ENCODE assay signal across 1 cellular context in the genomic region with DNA sequence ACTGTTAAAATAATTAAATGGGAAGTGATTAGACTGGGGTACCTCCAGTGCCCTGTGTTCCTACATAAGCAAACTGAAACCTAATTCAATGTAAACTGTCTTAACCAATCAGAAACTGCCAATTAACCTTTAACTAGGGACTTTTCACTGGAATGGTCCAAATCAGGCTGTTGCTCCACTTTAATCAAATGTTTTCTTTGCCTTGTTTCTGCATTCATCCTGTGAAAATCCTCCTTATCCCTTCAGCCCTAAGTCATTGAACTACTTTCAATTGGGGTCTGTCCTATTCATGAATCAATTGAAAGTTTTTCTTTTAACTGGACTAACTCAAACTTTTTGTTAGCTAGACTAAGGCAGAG.
TF ChIP-seq lines count a peak whose summit lies in the region.

No MANE protein-coding gene starts in this region.

TF ChIP-seq in GM23338, 12 proteins besides CTCF, POLR2A, EP300 and RAD21:
- no peak for TF ChIP-seq NANOG (IDR thresholded peaks at IDR 0.05; ENCODE audit: borderline replicate concordance)
- TF ChIP-seq, protein P1, sequence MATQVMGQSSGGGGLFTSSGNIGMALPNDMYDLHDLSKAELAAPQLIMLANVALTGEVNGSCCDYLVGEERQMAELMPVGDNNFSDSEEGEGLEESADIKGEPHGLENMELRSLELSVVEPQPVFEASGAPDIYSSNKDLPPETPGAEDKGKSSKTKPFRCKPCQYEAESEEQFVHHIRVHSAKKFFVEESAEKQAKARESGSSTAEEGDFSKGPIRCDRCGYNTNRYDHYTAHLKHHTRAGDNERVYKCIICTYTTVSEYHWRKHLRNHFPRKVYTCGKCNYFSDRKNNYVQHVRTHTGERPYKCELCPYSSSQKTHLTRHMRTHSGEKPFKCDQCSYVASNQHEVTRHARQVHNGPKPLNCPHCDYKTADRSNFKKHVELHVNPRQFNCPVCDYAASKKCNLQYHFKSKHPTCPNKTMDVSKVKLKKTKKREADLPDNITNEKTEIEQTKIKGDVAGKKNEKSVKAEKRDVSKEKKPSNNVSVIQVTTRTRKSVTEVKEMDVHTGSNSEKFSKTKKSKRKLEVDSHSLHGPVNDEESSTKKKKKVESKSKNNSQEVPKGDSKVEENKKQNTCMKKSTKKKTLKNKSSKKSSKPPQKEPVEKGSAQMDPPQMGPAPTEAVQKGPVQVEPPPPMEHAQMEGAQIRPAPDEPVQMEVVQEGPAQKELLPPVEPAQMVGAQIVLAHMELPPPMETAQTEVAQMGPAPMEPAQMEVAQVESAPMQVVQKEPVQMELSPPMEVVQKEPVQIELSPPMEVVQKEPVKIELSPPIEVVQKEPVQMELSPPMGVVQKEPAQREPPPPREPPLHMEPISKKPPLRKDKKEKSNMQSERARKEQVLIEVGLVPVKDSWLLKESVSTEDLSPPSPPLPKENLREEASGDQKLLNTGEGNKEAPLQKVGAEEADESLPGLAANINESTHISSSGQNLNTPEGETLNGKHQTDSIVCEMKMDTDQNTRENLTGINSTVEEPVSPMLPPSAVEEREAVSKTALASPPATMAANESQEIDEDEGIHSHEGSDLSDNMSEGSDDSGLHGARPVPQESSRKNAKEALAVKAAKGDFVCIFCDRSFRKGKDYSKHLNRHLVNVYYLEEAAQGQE (IDR thresholded peaks at IDR 0.05; ENCODE audit: unreplicated experiment) = no peak
- TF ChIP-seq CREB1 (CRISPR knock-in tag; IDR thresholded peaks at IDR 0.05; ENCODE audit: low read depth) = no peak
- TF ChIP-seq, protein P2, sequence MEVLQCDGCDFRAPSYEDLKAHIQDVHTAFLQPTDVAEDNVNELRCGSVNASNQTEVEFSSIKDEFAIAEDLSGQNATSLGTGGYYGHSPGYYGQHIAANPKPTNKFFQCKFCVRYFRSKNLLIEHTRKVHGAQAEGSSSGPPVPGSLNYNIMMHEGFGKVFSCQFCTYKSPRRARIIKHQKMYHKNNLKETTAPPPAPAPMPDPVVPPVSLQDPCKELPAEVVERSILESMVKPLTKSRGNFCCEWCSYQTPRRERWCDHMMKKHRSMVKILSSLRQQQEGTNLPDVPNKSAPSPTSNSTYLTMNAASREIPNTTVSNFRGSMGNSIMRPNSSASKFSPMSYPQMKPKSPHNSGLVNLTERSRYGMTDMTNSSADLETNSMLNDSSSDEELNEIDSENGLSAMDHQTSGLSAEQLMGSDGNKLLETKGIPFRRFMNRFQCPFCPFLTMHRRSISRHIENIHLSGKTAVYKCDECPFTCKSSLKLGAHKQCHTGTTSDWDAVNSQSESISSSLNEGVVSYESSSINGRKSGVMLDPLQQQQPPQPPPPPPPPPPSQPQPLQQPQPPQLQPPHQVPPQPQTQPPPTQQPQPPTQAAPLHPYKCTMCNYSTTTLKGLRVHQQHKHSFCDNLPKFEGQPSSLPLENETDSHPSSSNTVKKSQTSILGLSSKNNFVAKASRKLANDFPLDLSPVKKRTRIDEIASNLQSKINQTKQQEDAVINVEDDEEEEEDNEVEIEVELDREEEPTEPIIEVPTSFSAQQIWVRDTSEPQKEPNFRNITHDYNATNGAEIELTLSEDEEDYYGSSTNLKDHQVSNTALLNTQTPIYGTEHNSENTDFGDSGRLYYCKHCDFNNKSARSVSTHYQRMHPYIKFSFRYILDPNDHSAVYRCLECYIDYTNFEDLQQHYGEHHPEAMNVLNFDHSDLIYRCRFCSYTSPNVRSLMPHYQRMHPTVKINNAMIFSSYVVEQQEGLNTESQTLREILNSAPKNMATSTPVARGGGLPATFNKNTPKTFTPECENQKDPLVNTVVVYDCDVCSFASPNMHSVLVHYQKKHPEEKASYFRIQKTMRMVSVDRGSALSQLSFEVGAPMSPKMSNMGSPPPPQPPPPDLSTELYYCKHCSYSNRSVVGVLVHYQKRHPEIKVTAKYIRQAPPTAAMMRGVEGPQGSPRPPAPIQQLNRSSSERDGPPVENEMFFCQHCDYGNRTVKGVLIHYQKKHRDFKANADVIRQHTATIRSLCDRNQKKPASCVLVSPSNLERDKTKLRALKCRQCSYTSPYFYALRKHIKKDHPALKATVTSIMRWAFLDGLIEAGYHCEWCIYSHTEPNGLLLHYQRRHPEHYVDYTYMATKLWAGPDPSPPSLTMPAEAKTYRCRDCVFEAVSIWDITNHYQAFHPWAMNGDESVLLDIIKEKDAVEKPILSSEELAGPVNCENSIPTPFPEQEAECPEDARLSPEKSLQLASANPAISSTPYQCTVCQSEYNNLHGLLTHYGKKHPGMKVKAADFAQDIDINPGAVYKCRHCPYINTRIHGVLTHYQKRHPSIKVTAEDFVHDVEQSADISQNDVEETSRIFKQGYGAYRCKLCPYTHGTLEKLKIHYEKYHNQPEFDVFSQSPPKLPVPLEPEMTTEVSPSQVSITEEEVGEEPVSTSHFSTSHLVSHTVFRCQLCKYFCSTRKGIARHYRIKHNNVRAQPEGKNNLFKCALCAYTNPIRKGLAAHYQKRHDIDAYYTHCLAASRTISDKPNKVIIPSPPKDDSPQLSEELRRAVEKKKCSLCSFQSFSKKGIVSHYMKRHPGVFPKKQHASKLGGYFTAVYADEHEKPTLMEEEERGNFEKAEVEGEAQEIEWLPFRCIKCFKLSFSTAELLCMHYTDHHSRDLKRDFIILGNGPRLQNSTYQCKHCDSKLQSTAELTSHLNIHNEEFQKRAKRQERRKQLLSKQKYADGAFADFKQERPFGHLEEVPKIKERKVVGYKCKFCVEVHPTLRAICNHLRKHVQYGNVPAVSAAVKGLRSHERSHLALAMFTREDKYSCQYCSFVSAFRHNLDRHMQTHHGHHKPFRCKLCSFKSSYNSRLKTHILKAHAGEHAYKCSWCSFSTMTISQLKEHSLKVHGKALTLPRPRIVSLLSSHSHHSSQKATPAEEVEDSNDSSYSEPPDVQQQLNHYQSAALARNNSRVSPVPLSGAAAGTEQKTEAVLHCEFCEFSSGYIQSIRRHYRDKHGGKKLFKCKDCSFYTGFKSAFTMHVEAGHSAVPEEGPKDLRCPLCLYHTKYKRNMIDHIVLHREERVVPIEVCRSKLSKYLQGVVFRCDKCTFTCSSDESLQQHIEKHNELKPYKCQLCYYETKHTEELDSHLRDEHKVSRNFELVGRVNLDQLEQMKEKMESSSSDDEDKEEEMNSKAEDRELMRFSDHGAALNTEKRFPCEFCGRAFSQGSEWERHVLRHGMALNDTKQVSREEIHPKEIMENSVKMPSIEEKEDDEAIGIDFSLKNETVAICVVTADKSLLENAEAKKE (CRISPR knock-in tag; IDR thresholded peaks at IDR 0.05) = no peak
- TF ChIP-seq, protein P3, sequence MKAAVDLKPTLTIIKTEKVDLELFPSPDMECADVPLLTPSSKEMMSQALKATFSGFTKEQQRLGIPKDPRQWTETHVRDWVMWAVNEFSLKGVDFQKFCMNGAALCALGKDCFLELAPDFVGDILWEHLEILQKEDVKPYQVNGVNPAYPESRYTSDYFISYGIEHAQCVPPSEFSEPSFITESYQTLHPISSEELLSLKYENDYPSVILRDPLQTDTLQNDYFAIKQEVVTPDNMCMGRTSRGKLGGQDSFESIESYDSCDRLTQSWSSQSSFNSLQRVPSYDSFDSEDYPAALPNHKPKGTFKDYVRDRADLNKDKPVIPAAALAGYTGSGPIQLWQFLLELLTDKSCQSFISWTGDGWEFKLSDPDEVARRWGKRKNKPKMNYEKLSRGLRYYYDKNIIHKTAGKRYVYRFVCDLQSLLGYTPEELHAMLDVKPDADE (IDR thresholded peaks at IDR 0.05) = no peak
- TF ChIP-seq EZH2phosphoT487 (IDR thresholded peaks at IDR 0.05; ENCODE audit: unreplicated experiment) = no peak
- TF ChIP-seq ZNF114 (CRISPR knock-in tag; IDR thresholded peaks at IDR 0.05) = no peak
- TF ChIP-seq ZNF331 (CRISPR knock-in tag; IDR thresholded peaks at IDR 0.05; ENCODE audit: low read depth) = no peak
- no peak for TF ChIP-seq POLR2AphosphoS5 (IDR thresholded peaks at IDR 0.05; ENCODE audit: low read depth)
- no peak for TF ChIP-seq STAT1 (IDR thresholded peaks at IDR 0.05; ENCODE audit: unreplicated experiment)
- no peak for TF ChIP-seq JUNB (IDR thresholded peaks at IDR 0.05; ENCODE audit: unreplicated experiment)
- TF ChIP-seq EZH2 (IDR thresholded peaks at IDR 0.05; ENCODE audit: low read depth, unreplicated experiment) = no peak
